In the genomic region with DNA sequence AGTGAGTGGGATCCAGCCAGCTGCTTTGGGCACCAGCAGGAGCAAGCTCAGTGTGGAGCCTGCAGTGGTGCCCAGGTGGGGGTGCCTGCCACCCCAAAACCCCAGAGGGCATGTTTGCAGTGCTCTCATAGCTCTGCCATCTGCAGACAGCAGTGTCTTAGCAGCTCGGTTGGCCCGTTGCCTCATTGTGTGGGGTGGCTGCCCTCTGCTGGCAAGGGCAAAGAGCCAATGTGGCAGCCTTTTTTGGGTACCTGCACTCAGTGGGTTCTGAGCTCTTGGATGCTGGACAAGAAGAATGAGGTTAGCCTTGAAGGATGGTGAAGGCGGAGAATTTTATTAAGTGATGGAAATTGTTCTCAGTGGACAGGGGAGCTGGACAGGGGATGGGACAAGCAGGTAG, we compare ENCODE assay signal across 8 cellular contexts. TPM values are rescaled to one million over a fixed set of nuclear protein-coding genes. Genes with fewer than 3 reads are reported as not detected.
DNase-seq lines count a peak whose midpoint lies in the region; ATAC-seq and TF ChIP-seq lines count a peak whose summit lies in the region.

No MANE protein-coding gene starts in this region.

- peaks cover 2% of the 10 kb centered on the region for H3K4me1 Mint-ChIP-seq in activated T-cell treated with anti-CD3 and anti-CD28 coated beads, Interleukin-2, amount 50 U/mL, for 4 hours (ENCODE audit: low read depth)
- H3K4me1 Mint-ChIP-seq in glutamatergic neuron (ENCODE audit: low read depth, unreplicated experiment) = peaks cover 27% of the 10 kb centered on the region

- H3K27ac Mint-ChIP-seq in glutamatergic neuron (ENCODE audit: unreplicated experiment) = peak overlapping the region; percentile 80

- no peak overlapping the region for H3K4me3 ChIP-seq in OCI-LY3 (ENCODE audit: low read length)

- TF ChIP-seq CTCF in GM13977 (IDR thresholded peaks at IDR 0.05; ENCODE audit: extremely low read depth, insufficient read depth, missing control alignments) (peak; percentile 87), OCI-LY3 (IDR thresholded peaks at IDR 0.05; ENCODE audit: low read depth, low read length) (peak; percentile 96), glutamatergic neuron (IDR thresholded peaks at IDR 0.05; ENCODE audit: partially characterized antibody, unreplicated experiment) (peak; percentile 36)

- no peaks in the 10 kb centered on the region for H3K9me3 ChIP-seq in OCI-LY3 (ENCODE audit: insufficient read depth, low read length)

- H2AFZ ChIP-seq in OCI-LY3 (ENCODE audit: low read depth, low read length) = no peak overlapping the region

- H3K9me3 Mint-ChIP-seq in activated T-cell treated with anti-CD3 and anti-CD28 coated beads, Interleukin-2, amount 50 U/mL, for 4 hours = no peaks in the 10 kb centered on the region
- H3K9me3 Mint-ChIP-seq in glutamatergic neuron (ENCODE audit: unreplicated experiment) = peaks cover 7% of the 10 kb centered on the region

- H3K27me3 ChIP-seq in OCI-LY3 (ENCODE audit: low read depth, low read length) = no peaks in the 10 kb centered on the region

- H3K79me2 ChIP-seq in OCI-LY3 (ENCODE audit: low read length) = no peaks in the 10 kb centered on the region

- H3K9ac ChIP-seq in OCI-LY3 (ENCODE audit: low read length) = no peak overlapping the region

- H4K20me1 ChIP-seq in OCI-LY3 (ENCODE audit: insufficient read depth, low read length) = no peaks in the 10 kb centered on the region

- H3K4me1 ChIP-seq in OCI-LY3 (ENCODE audit: low read length) = peaks cover 11% of the 10 kb centered on the region

- H3K36me3 ChIP-seq in OCI-LY3 (replicated peaks; ENCODE audit: low read depth, low read length) = no peaks in the 10 kb centered on the region

- peak; percentile 50 for ATAC-seq in HG03342 (IDR thresholded peaks at IDR 0.05; ENCODE audit: unreplicated experiment)
- ATAC-seq in activated T-cell treated with anti-CD3 and anti-CD28 coated beads, Interleukin-2, amount 50 U/mL, for 4 hours = peak; percentile 83 to 87

- DNase-seq in GM13977 (ENCODE audit: low spot score) (peak; percentile 34), glutamatergic neuron (peak; percentile 78), DMS79 (lab: John Stamatoyannopoulos, UW) (no peak), OCI-M2 (lab: John Stamatoyannopoulos, UW; ENCODE audit: unreplicated experiment) (no peak)
- peak; percentile 76 for DNase-seq in activated T-cell treated with anti-CD3 and anti-CD28 coated beads, Interleukin-2, amount 50 U/mL, for 4 hours
- peak; percentile 73 for DNase-seq in stimulated activated CD4-positive, alpha-beta T cell treated with anti-CD3 and anti-CD28 coated beads, Interleukin-12 subunit alpha, Interleukin-12 subunit beta, amount 100 ng/mL, for 4 hours

- H3K27ac ChIP-seq in OCI-LY3 (ENCODE audit: low read length) = no peak overlapping the region

- peaks cover 16% of the 10 kb centered on the region for H3K27me3 Mint-ChIP-seq in activated T-cell treated with anti-CD3 and anti-CD28 coated beads, Interleukin-2, amount 50 U/mL, for 4 hours (ENCODE audit: low read depth)
- peaks cover 8% of the 10 kb centered on the region for H3K27me3 Mint-ChIP-seq in glutamatergic neuron (ENCODE audit: unreplicated experiment)

- no peak overlapping the region for H3K4me2 ChIP-seq in OCI-LY3 (ENCODE audit: low read length)

- no peaks in the 10 kb centered on the region for H3K36me3 Mint-ChIP-seq in activated T-cell treated with anti-CD3 and anti-CD28 coated beads, Interleukin-2, amount 50 U/mL, for 4 hours (ENCODE audit: insufficient read depth)
- no peaks in the 10 kb centered on the region for H3K36me3 Mint-ChIP-seq in glutamatergic neuron (ENCODE audit: unreplicated experiment)

- no peak overlapping the region for H3K4me3 Mint-ChIP-seq in activated T-cell treated with anti-CD3 and anti-CD28 coated beads, Interleukin-2, amount 50 U/mL, for 4 hours
- H3K4me3 Mint-ChIP-seq in glutamatergic neuron (ENCODE audit: unreplicated experiment) = no peak overlapping the region

- in situ Hi-C loops in GM13977 (cut with MboI; ENCODE audit: low pct_unique_long_range_greater_than_20kb, low sequenced_read_pairs, unreplicated experiment) = loop anchor here (25.0 kb wide), 1 partner anchor 335 kb away; no protein-coding TSS in a partner anchor

RNA-seq across cellular contexts. Expression of gene NEUROD4, which starts 52.3 kb away (rescaled TPM):
- total RNA-seq in activated T-cell treated with anti-CD3 and anti-CD28 coated beads, Interleukin-2, amount 50 U/mL, for 4 hours = not detected
- 206 TPM for total RNA-seq in glutamatergic neuron (ENCODE audit: unreplicated experiment)

RNA-seq across cellular contexts. Expression of gene OR9K2, which starts 54.1 kb away (rescaled TPM):
- not detected for total RNA-seq in activated T-cell treated with anti-CD3 and anti-CD28 coated beads, Interleukin-2, amount 50 U/mL, for 4 hours
- total RNA-seq in glutamatergic neuron (ENCODE audit: unreplicated experiment) = 2.9 TPM

Comparison
In these comparisons a context has a peak if more than half of its experiments do, and no peak if none do; other contexts are left out.
1. DNase-seq: peak in GM13977 (single experiment), activated T-cell treated with anti-CD3 and anti-CD28 coated beads, Interleukin-2, amount 50 U/mL, for 4 hours (single experiment), glutamatergic neuron (single experiment) and stimulated activated CD4-positive, alpha-beta T cell treated with anti-CD3 and anti-CD28 coated beads, Interleukin-12 subunit alpha, Interleukin-12 subunit beta, amount 100 ng/mL, for 4 hours (single experiment); none in DMS79 (single experiment) and OCI-M2 (single experiment).
2. CTCF ChIP-seq: peak in every context shown above with its lines; median percentile 96 in OCI-LY3; 87 in GM13977; 36 in glutamatergic neuron.
3. RNA of gene NEUROD4, which starts 52.3 kb away (total RNA-seq): 206 TPM in glutamatergic neuron (single experiment); not detected in activated T-cell treated with anti-CD3 and anti-CD28 coated beads, Interleukin-2, amount 50 U/mL, for 4 hours; every median in the first group is over 100 times any median in the second.